In genomic region chr2:29689666-29690065, GRCh38 we compare ENCODE assay signal across 27 cellular contexts.
"Had no signal": no experiment of that assay in that cellular context is flagged by ENCODE, and none has a peak within 500 bp of the region (broad histone marks: within the 10 kb centered on the region; RNA-seq: fewer than 3 reads in every experiment).

No MANE protein-coding gene starts in this region.

- H3K4me1 Mint-ChIP-seq: stimulated activated effector memory CD8-positive, alpha-beta T cell treated with anti-CD3 and anti-CD28 coated beads, Interleukin-12 subunit alpha, Interleukin-12 subunit beta, amount 100 ng/mL, for 72 hours; stimulated activated memory B cell treated with anti-CD40 and anti-IgM and Interleukin-4, amounts not matched to agents 10 μg/mL and 1 μg/mL and 100 μg/mL, for 72 hours; stimulated activated naive B cell treated with anti-CD40 and anti-IgM and Interleukin-4, amounts not matched to agents 10 μg/mL and 1 μg/mL and 100 μg/mL, for 72 hours; stimulated activated naive CD8-positive, alpha-beta T cell treated with anti-CD3 and anti-CD28 coated beads, Interleukin-15, amount 100 ng/mL, for 72 hours had no signal

- H3K27ac Mint-ChIP-seq: stimulated activated effector memory CD8-positive, alpha-beta T cell treated with anti-CD3 and anti-CD28 coated beads, Interleukin-12 subunit alpha, Interleukin-12 subunit beta, amount 100 ng/mL, for 72 hours; stimulated activated memory B cell treated with anti-CD40 and anti-IgM and Interleukin-4, amounts not matched to agents 10 μg/mL and 1 μg/mL and 100 μg/mL, for 72 hours; stimulated activated naive B cell treated with anti-CD40 and anti-IgM and Interleukin-4, amounts not matched to agents 10 μg/mL and 1 μg/mL and 100 μg/mL, for 72 hours; stimulated activated naive CD8-positive, alpha-beta T cell treated with anti-CD3 and anti-CD28 coated beads, Interleukin-15, amount 100 ng/mL, for 72 hours; stimulated activated naive CD8-positive, alpha-beta T cell treated with anti-CD3 and anti-CD28 coated beads, Interleukin-15, Interleukin-2, amounts not matched to agents 100 ng/mL and 50 ng/mL, for 24 hours; type B pancreatic cell had no signal

- H3K27me3 ChIP-seq: stomach, testis, thyroid gland, tibial nerve, transverse colon, upper lobe of left lung, upper lobe of right lung, uterus, vagina had no signal

- H3K27me3 Mint-ChIP-seq: type B pancreatic cell had no signal

- H3K4me1 ChIP-seq: stomach, suprapubic skin, testis, tibial nerve, transverse colon, upper lobe of left lung, upper lobe of right lung, uterus, vagina had no signal

- H3K9me3 ChIP-seq: stomach, suprapubic skin, testis, thoracic aorta, thyroid gland, tibial artery, transverse colon, upper lobe of left lung, upper lobe of right lung, uterus, vagina had no signal

- H3K4me3 ChIP-seq: stomach, suprapubic skin, testis, thoracic aorta, thyroid gland, tibial artery, tibial nerve, transverse colon, upper lobe of left lung, upper lobe of right lung, uterus, vagina had no signal

- H3K36me3 Mint-ChIP-seq: stimulated activated effector memory CD8-positive, alpha-beta T cell treated with anti-CD3 and anti-CD28 coated beads, Interleukin-12 subunit alpha, Interleukin-12 subunit beta, amount 100 ng/mL, for 72 hours; stimulated activated memory B cell treated with anti-CD40 and anti-IgM and Interleukin-4, amounts not matched to agents 10 μg/mL and 1 μg/mL and 100 μg/mL, for 72 hours; stimulated activated naive B cell treated with anti-CD40 and anti-IgM and Interleukin-4, amounts not matched to agents 10 μg/mL and 1 μg/mL and 100 μg/mL, for 72 hours had no signal

- DNase-seq: stimulated activated CD4-positive, alpha-beta T cell treated with anti-CD3 and anti-CD28 coated beads, Interleukin-2, amount 100 ng/mL, for 24 hours; stimulated activated CD4-positive, alpha-beta T cell treated with anti-CD3 and anti-CD28 coated beads, Interleukin-2, amount 100 ng/mL, for 48 hours; stimulated activated CD4-positive, alpha-beta T cell treated with anti-CD3 and anti-CD28 coated beads, Interleukin-4, amount 100 ng/mL, for 1 hour; stimulated activated CD4-positive, alpha-beta T cell treated with anti-CD3 and anti-CD28 coated beads, Interleukin-4, amount 100 ng/mL, for 24 hours; stimulated activated CD4-positive, alpha-beta T cell treated with anti-CD3 and anti-CD28 coated beads, Interleukin-4, amount 100 ng/mL, for 4 hours; stimulated activated CD8-positive, alpha-beta memory T cell treated with anti-CD3 and anti-CD28 coated beads, Interleukin-4, amount 100 ng/mL, for 48 hours; stimulated activated naive B cell treated with anti-CD40 and anti-IgM and Interleukin-4, amounts not matched to agents 10 μg/mL and 1 μg/mL and 100 μg/mL, for 72 hours; stimulated activated naive CD4-positive, alpha-beta T cell; stimulated activated naive CD8-positive, alpha-beta T cell treated with anti-CD3 and anti-CD28 coated beads, Interleukin-15, amount 100 ng/mL, for 72 hours; stimulated activated naive CD8-positive, alpha-beta T cell treated with anti-CD3 and anti-CD28 coated beads, Interleukin-15, Interleukin-2, amounts not matched to agents 100 U/mL and 50 U/mL, for 24 hours; stomach; substantia nigra; testis; thyroid gland; tibial artery; transverse colon; upper lobe of left lung; upper lobe of right lung; uterus had no signal

- H3K9me3 Mint-ChIP-seq: stimulated activated effector memory CD8-positive, alpha-beta T cell treated with anti-CD3 and anti-CD28 coated beads, Interleukin-12 subunit alpha, Interleukin-12 subunit beta, amount 100 ng/mL, for 72 hours; stimulated activated memory B cell treated with anti-CD40 and anti-IgM and Interleukin-4, amounts not matched to agents 10 μg/mL and 1 μg/mL and 100 μg/mL, for 72 hours; stimulated activated naive B cell treated with anti-CD40 and anti-IgM and Interleukin-4, amounts not matched to agents 10 μg/mL and 1 μg/mL and 100 μg/mL, for 72 hours; stimulated activated naive CD8-positive, alpha-beta T cell treated with anti-CD3 and anti-CD28 coated beads, Interleukin-15, amount 100 ng/mL, for 72 hours; stimulated activated naive CD8-positive, alpha-beta T cell treated with anti-CD3 and anti-CD28 coated beads, Interleukin-15, Interleukin-2, amounts not matched to agents 100 ng/mL and 50 ng/mL, for 24 hours had no signal

- ATAC-seq: stimulated activated effector memory CD8-positive, alpha-beta T cell treated with anti-CD3 and anti-CD28 coated beads, Interleukin-12 subunit alpha, Interleukin-12 subunit beta, amount 100 ng/mL, for 72 hours; stimulated activated memory B cell treated with anti-CD40 and anti-IgM and Interleukin-4, amounts not matched to agents 10 μg/mL and 1 μg/mL and 100 μg/mL, for 72 hours; stimulated activated naive B cell treated with anti-CD40 and anti-IgM and Interleukin-4, amounts not matched to agents 10 μg/mL and 1 μg/mL and 100 μg/mL, for 72 hours; stimulated activated naive CD8-positive, alpha-beta T cell treated with anti-CD3 and anti-CD28 coated beads, Interleukin-15, amount 100 ng/mL, for 72 hours; stimulated activated naive CD8-positive, alpha-beta T cell treated with anti-CD3 and anti-CD28 coated beads, Interleukin-15, Interleukin-2, amounts not matched to agents 100 U/mL and 50 U/mL, for 24 hours; upper lobe of right lung had no signal

- H3K27ac ChIP-seq: stomach, suprapubic skin, testis, thoracic aorta, tibial artery, tibial nerve, transverse colon, upper lobe of left lung, upper lobe of right lung, uterus, vagina had no signal

- H3K36me3 ChIP-seq: stomach, suprapubic skin, thoracic aorta, thyroid gland, tibial artery, tibial nerve, transverse colon, upper lobe of left lung, upper lobe of right lung, uterus, vagina had no signal

- H3K4me3 Mint-ChIP-seq: stimulated activated effector memory CD8-positive, alpha-beta T cell treated with anti-CD3 and anti-CD28 coated beads, Interleukin-12 subunit alpha, Interleukin-12 subunit beta, amount 100 ng/mL, for 72 hours; stimulated activated memory B cell treated with anti-CD40 and anti-IgM and Interleukin-4, amounts not matched to agents 10 μg/mL and 1 μg/mL and 100 μg/mL, for 72 hours; stimulated activated naive B cell treated with anti-CD40 and anti-IgM and Interleukin-4, amounts not matched to agents 10 μg/mL and 1 μg/mL and 100 μg/mL, for 72 hours; stimulated activated naive CD8-positive, alpha-beta T cell treated with anti-CD3 and anti-CD28 coated beads, Interleukin-15, amount 100 ng/mL, for 72 hours; stimulated activated naive CD8-positive, alpha-beta T cell treated with anti-CD3 and anti-CD28 coated beads, Interleukin-15, Interleukin-2, amounts not matched to agents 100 ng/mL and 50 ng/mL, for 24 hours; type B pancreatic cell had no signal
